Comparison of ENCODE assay signal across 12 cellular contexts in genomic region chr17:8941980-8942617, GRCh38. TPM values are rescaled to one million over a fixed set of nuclear protein-coding genes. Genes with fewer than 3 reads are reported as not detected.
A peak's percentile ranks its signal among the peaks of the same experiment; 100 is the strongest.
DNase-seq lines count a peak whose midpoint lies in the region; ATAC-seq and TF ChIP-seq lines count a peak whose summit lies in the region.
"Had no signal": no experiment of that assay in that cellular context is flagged by ENCODE, and none has a peak within 500 bp of the region (broad histone marks: within the 10 kb centered on the region; RNA-seq: fewer than 3 reads in every experiment).

No MANE protein-coding gene starts in this region.

- POLR2A ChIA-PET in Caco-2 (lab: Charles Lee): no interaction called here

- H3K4me1 ChIP-seq in neutrophil (ENCODE audit: control insufficient read depth in 1 of 2, insufficient read depth in 1 of 2, low read depth in 1 of 2, low read length in 1 of 2) (peaks cover 79 to 88% of the 10 kb centered on the region in 2 experiments), Caco-2 (no peaks in the 10 kb centered on the region)

- ATAC-seq in HG03045 (IDR thresholded peaks at IDR 0.05; ENCODE audit: unreplicated experiment) (peak; percentile 20), GM19035 (IDR thresholded peaks at IDR 0.05; ENCODE audit: unreplicated experiment) (no peak), SK-N-SH treated with all-trans-retinoic acid at 6 μM for 48 hours (no peak)
- ATAC-seq in activated T-cell treated with anti-CD3 and anti-CD28 coated beads, Interleukin-2, amount 50 U/mL, for 72 hours (replicated peaks in 1 of 2): peak; percentile 5 to 15

- peaks cover 90% of the 10 kb centered on the region for H3K4me1 Mint-ChIP-seq in activated T-cell treated with anti-CD3 and anti-CD28 coated beads, Interleukin-2, amount 50 U/mL, for 72 hours (ENCODE audit: low read depth)
- no peaks in the 10 kb centered on the region for H3K4me1 Mint-ChIP-seq in Caco-2 (ENCODE audit: low read depth, unreplicated experiment)

- TF ChIP-seq CTCF in GM12864 (IDR thresholded peaks at IDR 0.05; ENCODE audit: low read depth, low read length, missing control alignments) (peak; percentile 1), neutrophil (IDR thresholded peaks at IDR 0.05) (no peak), Caco-2 (IDR thresholded peaks at IDR 0.05; ENCODE audit: insufficient read depth in 1 of 2, low read depth in 1 of 2, low read length in 1 of 2, severe bottlenecking in 1 of 2, unreplicated experiment in 1 of 2) (no peak)

- no TSS peak for BruUV-seq in Caco-2 (replicated peaks; lab: Mats Ljungman, UMichigan)

- intact Hi-C loops in Caco-2 (cut with micrococcal nuclease; ENCODE audit: unreplicated experiment): no loop called here

- peak overlapping the region; percentile 8 for H3K27ac Mint-ChIP-seq in activated T-cell treated with anti-CD3 and anti-CD28 coated beads, Interleukin-2, amount 50 U/mL, for 72 hours
- no peak overlapping the region for H3K27ac Mint-ChIP-seq in Caco-2 (ENCODE audit: unreplicated experiment)

- H3K36me3 Mint-ChIP-seq in activated T-cell treated with anti-CD3 and anti-CD28 coated beads, Interleukin-2, amount 50 U/mL, for 72 hours (ENCODE audit: insufficient read depth in 2 of 2): peaks cover 13 to 19% of the 10 kb centered on the region in 2 donors
- no peaks in the 10 kb centered on the region for H3K36me3 Mint-ChIP-seq in Caco-2 (ENCODE audit: insufficient read depth, unreplicated experiment)

- H3K27me3 ChIP-seq in neutrophil (no peaks in the 10 kb centered on the region), Caco-2 (replicated peaks; ENCODE audit: control insufficient read depth, insufficient read depth, low read length) (no peaks in the 10 kb centered on the region)

- CTCF ChIA-PET in Caco-2 (lab: Charles Lee): no interaction called here

- H3K9me3 ChIP-seq in neutrophil (no peaks in the 10 kb centered on the region), Caco-2 (no peaks in the 10 kb centered on the region)

- DNase-seq in GM12864 (ENCODE audit: low read depth) (no peak), Caco-2 (no peak), ureter (ENCODE audit: low spot score) (no peak)
- DNase-seq in activated T-cell treated with anti-CD3 and anti-CD28 coated beads, Interleukin-2, amount 50 U/mL, for 72 hours: peak; percentile 43 to 53
- DNase-seq: anterior cingulate cortex, NCI-H2227 treated with DMSO at 0.1 percent for 48 hours had no signal

- H3K4me3 ChIP-seq in GM12864 (ENCODE audit: low read depth, low read length) (no peak overlapping the region), neutrophil (ENCODE audit: low read depth in 1 of 2, low read length in 1 of 2) (peak overlapping the region in 1 of 2 experiments; percentile 32), Caco-2 (ENCODE audit: low read depth, low read length) (no peak overlapping the region)

- no peaks in the 10 kb centered on the region for H3K27me3 Mint-ChIP-seq in activated T-cell treated with anti-CD3 and anti-CD28 coated beads, Interleukin-2, amount 50 U/mL, for 72 hours (ENCODE audit: low read depth)
- H3K27me3 Mint-ChIP-seq in Caco-2 (ENCODE audit: insufficient read depth, unreplicated experiment): peaks cover 7% of the 10 kb centered on the region

- H3K27ac ChIP-seq in neutrophil: peak overlapping the region; percentile 96
- H3K27ac ChIP-seq: HL-60 had no signal

- peak overlapping the region; percentile 81 to 83 for H3K4me3 Mint-ChIP-seq in activated T-cell treated with anti-CD3 and anti-CD28 coated beads, Interleukin-2, amount 50 U/mL, for 72 hours
- H3K4me3 Mint-ChIP-seq in Caco-2 (ENCODE audit: unreplicated experiment): no peak overlapping the region
- H3K4me3 Mint-ChIP-seq: neural crest cell had no signal

- H3K36me3 ChIP-seq in neutrophil: peaks cover 42% of the 10 kb centered on the region
- no peaks in the 10 kb centered on the region for H3K36me3 ChIP-seq in Caco-2 (ENCODE audit: control insufficient read depth, insufficient read depth, low read length)

- peaks cover 0 to 2% of the 10 kb centered on the region in 2 donors for H3K9me3 Mint-ChIP-seq in activated T-cell treated with anti-CD3 and anti-CD28 coated beads, Interleukin-2, amount 50 U/mL, for 72 hours
- peaks cover 5% of the 10 kb centered on the region for H3K9me3 Mint-ChIP-seq in Caco-2 (ENCODE audit: unreplicated experiment)

TF ChIP-seq in SK-N-SH treated with all-trans-retinoic acid at 6 μM for 48 hours, 23 proteins besides CTCF, POLR2A, EP300 and RAD21:
- TF ChIP-seq, protein P1, sequence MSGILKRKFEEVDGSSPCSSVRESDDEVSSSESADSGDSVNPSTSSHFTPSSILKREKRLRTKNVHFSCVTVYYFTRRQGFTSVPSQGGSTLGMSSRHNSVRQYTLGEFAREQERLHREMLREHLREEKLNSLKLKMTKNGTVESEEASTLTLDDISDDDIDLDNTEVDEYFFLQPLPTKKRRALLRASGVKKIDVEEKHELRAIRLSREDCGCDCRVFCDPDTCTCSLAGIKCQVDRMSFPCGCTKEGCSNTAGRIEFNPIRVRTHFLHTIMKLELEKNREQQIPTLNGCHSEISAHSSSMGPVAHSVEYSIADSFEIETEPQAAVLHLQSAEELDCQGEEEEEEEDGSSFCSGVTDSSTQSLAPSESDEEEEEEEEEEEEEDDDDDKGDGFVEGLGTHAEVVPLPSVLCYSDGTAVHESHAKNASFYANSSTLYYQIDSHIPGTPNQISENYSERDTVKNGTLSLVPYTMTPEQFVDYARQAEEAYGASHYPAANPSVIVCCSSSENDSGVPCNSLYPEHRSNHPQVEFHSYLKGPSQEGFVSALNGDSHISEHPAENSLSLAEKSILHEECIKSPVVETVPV (CRISPR knock-in tag; IDR thresholded peaks at IDR 0.05): no peak

RNA-seq across cellular contexts. Expression of gene PIK3R5, which starts 23.4 kb away (rescaled TPM):
- 10 to 100 TPM; 43.0 to 45.4 TPM for total RNA-seq in activated T-cell treated with anti-CD3 and anti-CD28 coated beads, Interleukin-2, amount 50 U/mL, for 72 hours
- not detected in 2 replicates for total RNA-seq in Caco-2 (2022)
- 8.4 TPM for total RNA-seq in ureter

Comparison
In these comparisons a context has a peak if more than half of its experiments do, and no peak if none do; other contexts are left out.
1. DNase-seq: peak in activated T-cell treated with anti-CD3 and anti-CD28 coated beads, Interleukin-2, amount 50 U/mL, for 72 hours (2 of 2); none in GM12864 (single experiment), Caco-2 (0 of 2) and ureter (single experiment).
2. ATAC-seq: peak in HG03045 (single experiment) and activated T-cell treated with anti-CD3 and anti-CD28 coated beads, Interleukin-2, amount 50 U/mL, for 72 hours (2 of 2); none in GM19035 (single experiment) and SK-N-SH treated with all-trans-retinoic acid at 6 μM for 48 hours (single experiment).